In genomic region chr2:21486445-21486844, GRCh38 we compare ENCODE assay signal across 19 cellular contexts.
"Had no signal": no experiment of that assay in that cellular context is flagged by ENCODE, and none has a peak within 500 bp of the region (broad histone marks: within the 10 kb centered on the region; RNA-seq: fewer than 3 reads in every experiment).

No MANE protein-coding gene starts in this region.

- H3K27ac ChIP-seq: epithelial cell of prostate, esophagus muscularis mucosa, gastroesophageal sphincter, hepatocyte, psoas muscle, right lobe of liver, tibial artery, upper lobe of left lung, vagina had no signal

- ATAC-seq: effector memory CD8-positive, alpha-beta T cell; gastroesophageal sphincter; naive thymus-derived CD4-positive, alpha-beta T cell; psoas muscle; right lobe of liver; stimulated activated memory B cell treated with anti-CD40 and anti-IgM and Interleukin-4, amounts not matched to agents 10 μg/mL and 1 μg/mL and 100 μg/mL, for 72 hours had no signal

- H3K4me3 Mint-ChIP-seq: dendritic cell treated with granulocyte-macrophage colony-stimulating factor and Interleukin-4, amounts not matched to agents 40 ng/mL and 50 ng/mL, for 4 days; effector memory CD8-positive, alpha-beta T cell; naive thymus-derived CD4-positive, alpha-beta T cell; nephron progenitor cell; stimulated activated memory B cell treated with anti-CD40 and anti-IgM and Interleukin-4, amounts not matched to agents 10 μg/mL and 1 μg/mL and 100 μg/mL, for 72 hours; stimulated activated naive CD8-positive, alpha-beta T cell treated with anti-CD3 and anti-CD28 coated beads, Interleukin-15, Interleukin-2, amounts not matched to agents 100 ng/mL and 50 ng/mL, for 24 hours had no signal

- H3K9me3 ChIP-seq: esophagus muscularis mucosa, psoas muscle, right lobe of liver had no signal

- H3K4me3 ChIP-seq: esophagus muscularis mucosa, gastroesophageal sphincter, hepatocyte, psoas muscle, right lobe of liver, tibial artery, upper lobe of left lung, vagina had no signal

- H3K27me3 ChIP-seq: esophagus muscularis mucosa, gastroesophageal sphincter, hepatocyte, right lobe of liver, tibial artery, upper lobe of left lung, vagina had no signal

- DNase-seq: effector memory CD8-positive, alpha-beta T cell; head of caudate nucleus; mesendoderm; naive thymus-derived CD4-positive, alpha-beta T cell; nephron progenitor cell; psoas muscle; retina; right lobe of liver; stimulated activated CD4-positive, alpha-beta T cell treated with anti-CD3 and anti-CD28 coated beads, Interleukin-4, amount 100 ng/mL, for 1 hour; tibial artery; upper lobe of left lung had no signal

- H3K4me1 Mint-ChIP-seq: nephron progenitor cell; stimulated activated memory B cell treated with anti-CD40 and anti-IgM and Interleukin-4, amounts not matched to agents 10 μg/mL and 1 μg/mL and 100 μg/mL, for 72 hours had no signal

- H3K27ac Mint-ChIP-seq: dendritic cell treated with granulocyte-macrophage colony-stimulating factor and Interleukin-4, amounts not matched to agents 40 ng/mL and 50 ng/mL, for 4 days; effector memory CD8-positive, alpha-beta T cell; naive thymus-derived CD4-positive, alpha-beta T cell; nephron progenitor cell; stimulated activated memory B cell treated with anti-CD40 and anti-IgM and Interleukin-4, amounts not matched to agents 10 μg/mL and 1 μg/mL and 100 μg/mL, for 72 hours; stimulated activated naive CD8-positive, alpha-beta T cell treated with anti-CD3 and anti-CD28 coated beads, Interleukin-15, Interleukin-2, amounts not matched to agents 100 ng/mL and 50 ng/mL, for 24 hours had no signal

- H3K27me3 Mint-ChIP-seq: dendritic cell treated with granulocyte-macrophage colony-stimulating factor and Interleukin-4, amounts not matched to agents 40 ng/mL and 50 ng/mL, for 4 days; effector memory CD8-positive, alpha-beta T cell; naive thymus-derived CD4-positive, alpha-beta T cell; stimulated activated memory B cell treated with anti-CD40 and anti-IgM and Interleukin-4, amounts not matched to agents 10 μg/mL and 1 μg/mL and 100 μg/mL, for 72 hours; stimulated activated naive CD8-positive, alpha-beta T cell treated with anti-CD3 and anti-CD28 coated beads, Interleukin-15, Interleukin-2, amounts not matched to agents 100 ng/mL and 50 ng/mL, for 24 hours had no signal

- H3K36me3 Mint-ChIP-seq: naive thymus-derived CD4-positive, alpha-beta T cell; stimulated activated memory B cell treated with anti-CD40 and anti-IgM and Interleukin-4, amounts not matched to agents 10 μg/mL and 1 μg/mL and 100 μg/mL, for 72 hours had no signal

- H3K36me3 ChIP-seq: esophagus muscularis mucosa, gastroesophageal sphincter, right lobe of liver, tibial artery, upper lobe of left lung, vagina had no signal

- H3K4me1 ChIP-seq: esophagus muscularis mucosa, gastroesophageal sphincter, psoas muscle, right lobe of liver, tibial artery, upper lobe of left lung, vagina had no signal
